In the genomic region with DNA sequence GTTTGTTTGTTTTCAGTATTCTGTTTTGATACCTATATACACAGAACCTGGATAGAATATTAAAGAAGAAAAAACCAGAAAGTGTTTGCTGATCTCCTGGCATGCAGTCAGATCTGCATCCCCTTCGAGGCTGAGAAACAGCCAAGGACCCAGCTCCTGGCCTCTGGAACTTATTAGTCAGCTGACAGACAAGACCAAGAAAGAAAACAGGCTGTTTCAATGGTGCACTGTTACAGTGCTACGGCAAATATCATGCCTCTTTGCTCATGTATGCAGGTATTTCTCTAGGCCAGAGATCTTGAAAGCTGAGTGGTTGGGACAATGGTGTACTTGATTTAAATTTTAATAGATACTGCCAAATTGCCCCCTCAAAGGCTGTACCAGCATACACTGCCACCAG, we compare ENCODE assay signal across 19 cellular contexts.
DNase-seq lines count a peak whose midpoint lies in the region; ATAC-seq and TF ChIP-seq lines count a peak whose summit lies in the region.
"Had no signal": no experiment of that assay in that cellular context is flagged by ENCODE, and none has a peak within 500 bp of the region (broad histone marks: within the 10 kb centered on the region; RNA-seq: fewer than 3 reads in every experiment).

No MANE protein-coding gene starts in this region.

- peaks cover 5% of the 10 kb centered on the region for H3K36me3 Mint-ChIP-seq in activated CD4-positive, alpha-beta T cell treated with anti-CD3 and anti-CD28 coated beads for 36 hours (ENCODE audit: low read depth)
- peaks cover 5% of the 10 kb centered on the region for H3K36me3 Mint-ChIP-seq in chondrocyte (ENCODE audit: low read depth)
- H3K36me3 Mint-ChIP-seq: natural killer cell had no signal

- ATAC-seq in activated CD4-positive, alpha-beta T cell treated with anti-CD3 and anti-CD28 coated beads for 36 hours: peak; percentile 31
- ATAC-seq: gastroesophageal sphincter, HepG2, natural killer cell had no signal

- CTCF ChIA-PET in activated CD4-positive, alpha-beta T cell treated with anti-CD3 and anti-CD28 coated beads for 36 hours (lab: Charles Lee): interaction anchor here (1.1 kb wide), 1 partner anchor 48 kb away, joined by 3 read pairs; no protein-coding TSS in a partner anchor

- intact Hi-C loops in activated CD4-positive, alpha-beta T cell treated with anti-CD3 and anti-CD28 coated beads for 36 hours (cut with DNase I, micrococcal nuclease): loop anchor here (2.0 to 10.0 kb wide), 4 partner anchors 57 to 551 kb away; no protein-coding TSS in a partner anchor

- DNase-seq in activated CD4-positive, alpha-beta T cell treated with anti-CD3 and anti-CD28 coated beads for 36 hours: peak; percentile 32
- DNase-seq in activated CD4-positive, alpha-beta T cell treated with anti-CD3 and anti-CD28 coated beads, Interleukin-2, amount 50 U/mL, for 1 hour: no peak
- peak; percentile 31 for DNase-seq in stimulated activated CD4-positive, alpha-beta T cell treated with anti-CD3 and anti-CD28 coated beads, Interleukin-1b, Interleukin-23, amount 100 ng/mL, for 48 hours
- no peak for DNase-seq in stimulated activated CD4-positive, alpha-beta T cell treated with anti-CD3 and anti-CD28 coated beads, Interleukin-12 subunit alpha, Interleukin-12 subunit beta, amount 100 ng/mL, for 4 hours
- no peak for DNase-seq in chondrocyte (ENCODE audit: low spot score)
- no peak for DNase-seq in GM19240 (ENCODE audit: insufficient read length, low spot score)
- DNase-seq in retina: no peak
- no peak for DNase-seq in Ammon's horn (ENCODE audit: low spot score)
- DNase-seq: cortex of kidney, endodermal cell, Kasumi-1, MV-4-11, natural killer cell, NCI-H146, NCI-H526 treated with DMSO at 0.1 percent for 48 hours, RPMI8226, trophoblast cell had no signal

- TF ChIP-seq CTCF in chondrocyte (IDR thresholded peaks at IDR 0.05): no peak

- peaks cover 5% of the 10 kb centered on the region for H3K9me3 Mint-ChIP-seq in activated CD4-positive, alpha-beta T cell treated with anti-CD3 and anti-CD28 coated beads for 36 hours (ENCODE audit: low read depth)
- peaks cover 18% of the 10 kb centered on the region for H3K9me3 Mint-ChIP-seq in chondrocyte (ENCODE audit: low read depth)
- H3K9me3 Mint-ChIP-seq: natural killer cell had no signal

- POLR2A ChIA-PET in activated CD4-positive, alpha-beta T cell treated with anti-CD3 and anti-CD28 coated beads for 36 hours (lab: Charles Lee): no interaction called here

- peaks cover 12% of the 10 kb centered on the region for H3K27me3 Mint-ChIP-seq in activated CD4-positive, alpha-beta T cell treated with anti-CD3 and anti-CD28 coated beads for 36 hours
- no peaks in the 10 kb centered on the region for H3K27me3 Mint-ChIP-seq in chondrocyte (ENCODE audit: low read depth)

- H3K27ac Mint-ChIP-seq in activated CD4-positive, alpha-beta T cell treated with anti-CD3 and anti-CD28 coated beads for 36 hours: peak overlapping the region; percentile 84
- H3K27ac Mint-ChIP-seq in chondrocyte (ENCODE audit: unreplicated experiment): peak overlapping the region; percentile 10
- H3K27ac Mint-ChIP-seq: endodermal cell, natural killer cell had no signal

- H3K4me1 Mint-ChIP-seq in activated CD4-positive, alpha-beta T cell treated with anti-CD3 and anti-CD28 coated beads for 36 hours: peaks cover 48% of the 10 kb centered on the region
- H3K4me1 Mint-ChIP-seq in chondrocyte (ENCODE audit: low read depth): peaks cover 55% of the 10 kb centered on the region
- H3K4me1 Mint-ChIP-seq: endodermal cell had no signal

- H3K4me3 Mint-ChIP-seq in activated CD4-positive, alpha-beta T cell treated with anti-CD3 and anti-CD28 coated beads for 36 hours: no peak overlapping the region
- no peak overlapping the region for H3K4me3 Mint-ChIP-seq in chondrocyte (ENCODE audit: unreplicated experiment)
- H3K4me3 Mint-ChIP-seq: endodermal cell, natural killer cell had no signal

Comparison
In these comparisons a context has a peak if more than half of its experiments do, and no peak if none do; other contexts are left out.
1. DNase-seq: peak in activated CD4-positive, alpha-beta T cell treated with anti-CD3 and anti-CD28 coated beads for 36 hours (single experiment) and stimulated activated CD4-positive, alpha-beta T cell treated with anti-CD3 and anti-CD28 coated beads, Interleukin-1b, Interleukin-23, amount 100 ng/mL, for 48 hours (single experiment); none in activated CD4-positive, alpha-beta T cell treated with anti-CD3 and anti-CD28 coated beads, Interleukin-2, amount 50 U/mL, for 1 hour (single experiment), stimulated activated CD4-positive, alpha-beta T cell treated with anti-CD3 and anti-CD28 coated beads, Interleukin-12 subunit alpha, Interleukin-12 subunit beta, amount 100 ng/mL, for 4 hours (single experiment), chondrocyte (single experiment), GM19240 (single experiment), retina (single experiment) and Ammon's horn (single experiment).